In genomic region chr11:66974724-66975402, GRCh38 we compare ENCODE assay signal across 28 cellular contexts. TPM values are rescaled to one million over a fixed set of nuclear protein-coding genes. Genes with fewer than 3 reads are reported as not detected.
DNase-seq lines count a peak whose midpoint lies in the region; ATAC-seq, FAIRE-seq and TF ChIP-seq lines count a peak whose summit lies in the region.
"Had no signal": no experiment of that assay in that cellular context is flagged by ENCODE, and none has a peak within 500 bp of the region (broad histone marks: within the 10 kb centered on the region; RNA-seq: fewer than 3 reads in every experiment).

Gene C11orf86 (plus strand): TSS chr11:66975304. CDS start chr11:66975363, 59 bp downstream.

- no peak for FAIRE-seq in astrocyte (lab: Jason Lieb, UNC)
- FAIRE-seq: endothelial cell of umbilical vein, GM12891 had no signal

- H3K27me3 ChIP-seq in BLaER1 (no peaks in the 10 kb centered on the region), astrocyte (ENCODE audit: insufficient read depth, low read length) (no peaks in the 10 kb centered on the region), mucosa of rectum (ENCODE audit: control insufficient read depth in 2 of 2, insufficient read depth in 2 of 2, low read length in 2 of 2) (no peaks in the 10 kb centered on the region)
- H3K27me3 ChIP-seq: breast epithelium, heart left ventricle had no signal

- H3K9me3 ChIP-seq in BLaER1 = peaks cover 28% of the 10 kb centered on the region
- H3K9me3 ChIP-seq in astrocyte (ENCODE audit: insufficient read depth, low read depth, low read length) = peaks cover 12% of the 10 kb centered on the region
- no peaks in the 10 kb centered on the region for H3K9me3 ChIP-seq in mucosa of rectum (ENCODE audit: control insufficient read depth in 2 of 2, low read length in 2 of 2)
- H3K9me3 ChIP-seq: HAP-1 had no signal

- H3K9me3 Mint-ChIP-seq in astrocyte (ENCODE audit: unreplicated experiment) = peaks cover 6% of the 10 kb centered on the region
- H3K9me3 Mint-ChIP-seq in stimulated activated memory B cell treated with anti-CD40 and anti-IgM and Interleukin-4, amounts not matched to agents 10 μg/mL and 1 μg/mL and 100 μg/mL, for 72 hours = peaks cover 7% of the 10 kb centered on the region
- H3K9me3 Mint-ChIP-seq: activated CD4-positive, alpha-beta T cell treated with anti-CD3 and anti-CD28 coated beads, Interleukin-2, amount 10 ng/mL, durations not matched to agents 24 days and 14 days; activated T-helper 2 cell treated with anti-CD3 and anti-CD28 coated beads, Interferon-gamma antibody, Interleukin-2, Interleukin-4, amounts not matched to agents 10 μg/mL and 5 μg/mL and 100 μg/mL, durations not matched to agents 14 hours and 24 hours and 36 hours; CD4-positive, alpha-beta T cell; T-helper 1 cell treated with Interleukin-12 subunit alpha and Interleukin-12 subunit beta and Interleukin-4 antibody, amounts not matched to agents 30 μg/mL and 1 μg/mL, for 36 hours had no signal

- DNase-seq in LoVo (ENCODE audit: low spot score) (peak; percentile 24), astrocyte (ENCODE audit: low read depth) (no peak), NCI-H69 (lab: John Stamatoyannopoulos, UW) (no peak), iPS-NIHi11 (ENCODE audit: low spot score) (no peak)
- DNase-seq in stimulated activated naive CD8-positive, alpha-beta T cell treated with anti-CD3 and anti-CD28 coated beads, Interleukin-15, Interleukin-2, amounts not matched to agents 100 U/mL and 50 U/mL, for 24 hours = no peak
- DNase-seq: ACHN; activated CD4-positive, alpha-beta T cell treated with anti-CD3 and anti-CD28 coated beads, Interleukin-2, amount 10 ng/mL, durations not matched to agents 24 days and 14 days; activated naive CD8-positive, alpha-beta T cell treated with anti-CD3 and anti-CD28 coated beads, Interleukin-2, amount 50 U/mL, for 24 hours; CD4-positive, alpha-beta T cell; heart left ventricle; immature natural killer cell; NCI-H1436; NCI-H524 treated with DMSO at 0.1 percent for 48 hours; occipital lobe; retina; SIG-M5; stimulated activated CD8-positive, alpha-beta memory T cell treated with anti-CD3 and anti-CD28 coated beads, Interleukin-4, amount 100 ng/mL, for 48 hours had no signal

- peak within 1 kb of the TSS; percentile 6 for H3K27ac Mint-ChIP-seq in astrocyte (ENCODE audit: unreplicated experiment)
- H3K27ac Mint-ChIP-seq in stimulated activated memory B cell treated with anti-CD40 and anti-IgM and Interleukin-4, amounts not matched to agents 10 μg/mL and 1 μg/mL and 100 μg/mL, for 72 hours = no peak within 1 kb of the TSS
- H3K27ac Mint-ChIP-seq: activated CD4-positive, alpha-beta T cell treated with anti-CD3 and anti-CD28 coated beads, Interleukin-2, amount 10 ng/mL, durations not matched to agents 24 days and 14 days; activated naive CD8-positive, alpha-beta T cell treated with anti-CD3 and anti-CD28 coated beads, Interleukin-2, amount 50 U/mL, for 24 hours; activated T-helper 2 cell treated with anti-CD3 and anti-CD28 coated beads, Interferon-gamma antibody, Interleukin-2, Interleukin-4, amounts not matched to agents 10 μg/mL and 5 μg/mL and 100 μg/mL, durations not matched to agents 14 hours and 24 hours and 36 hours; CD4-positive, alpha-beta T cell; immature natural killer cell; T-helper 1 cell treated with Interleukin-12 subunit alpha and Interleukin-12 subunit beta and Interleukin-4 antibody, amounts not matched to agents 30 μg/mL and 1 μg/mL, for 36 hours had no signal

- H3K9ac ChIP-seq in BLaER1 (0 out of 2 replicates have a peak within 1 kb of the TSS, but pooled peaks have one; percentile 16), astrocyte (ENCODE audit: low read length) (no peak within 1 kb of the TSS), mucosa of rectum (ENCODE audit: low read depth in 1 of 2, low read length in 2 of 2) (peak within 1 kb of the TSS in 1 of 2 donors; percentile 9)

- H3K4me1 ChIP-seq in BLaER1 = peaks cover 9% of the 10 kb centered on the region
- H3K4me1 ChIP-seq in astrocyte (ENCODE audit: insufficient read depth, low read length) = peaks cover 21% of the 10 kb centered on the region
- peaks cover 0 to 7% of the 10 kb centered on the region in 2 donors for H3K4me1 ChIP-seq in mucosa of rectum (ENCODE audit: control insufficient read depth in 2 of 2, insufficient read depth in 2 of 2, low read length in 2 of 2)
- H3K4me1 ChIP-seq: HAP-1 had no signal

- no peaks in the 10 kb centered on the region for H3K79me2 ChIP-seq in astrocyte (ENCODE audit: insufficient read depth, low read length)

- no peak for ATAC-seq in stimulated activated memory B cell treated with anti-CD40 and anti-IgM and Interleukin-4, amounts not matched to agents 10 μg/mL and 1 μg/mL and 100 μg/mL, for 72 hours
- ATAC-seq in stimulated activated naive CD8-positive, alpha-beta T cell treated with anti-CD3 and anti-CD28 coated beads, Interleukin-15, Interleukin-2, amounts not matched to agents 100 U/mL and 50 U/mL, for 24 hours = no peak
- ATAC-seq: activated naive CD8-positive, alpha-beta T cell treated with anti-CD3 and anti-CD28 coated beads, Interleukin-2, amount 50 U/mL, for 24 hours; heart left ventricle had no signal

- H3K4me3 Mint-ChIP-seq in astrocyte (ENCODE audit: unreplicated experiment) = no peak within 1 kb of the TSS
- H3K4me3 Mint-ChIP-seq in stimulated activated memory B cell treated with anti-CD40 and anti-IgM and Interleukin-4, amounts not matched to agents 10 μg/mL and 1 μg/mL and 100 μg/mL, for 72 hours = no peak within 1 kb of the TSS
- H3K4me3 Mint-ChIP-seq: activated CD4-positive, alpha-beta T cell treated with anti-CD3 and anti-CD28 coated beads, Interleukin-2, amount 10 ng/mL, durations not matched to agents 24 days and 14 days; activated naive CD8-positive, alpha-beta T cell treated with anti-CD3 and anti-CD28 coated beads, Interleukin-2, amount 50 U/mL, for 24 hours; CD4-positive, alpha-beta T cell; immature natural killer cell; T-helper 1 cell treated with Interleukin-12 subunit alpha and Interleukin-12 subunit beta and Interleukin-4 antibody, amounts not matched to agents 30 μg/mL and 1 μg/mL, for 36 hours had no signal

- no peak for TF ChIP-seq CTCF in astrocyte (IDR thresholded peaks at IDR 0.05; ENCODE audit: insufficient read depth, low read depth, low read length)

- H3K4me1 Mint-ChIP-seq in astrocyte (ENCODE audit: low read depth, unreplicated experiment) = peaks cover 15% of the 10 kb centered on the region
- no peaks in the 10 kb centered on the region for H3K4me1 Mint-ChIP-seq in stimulated activated memory B cell treated with anti-CD40 and anti-IgM and Interleukin-4, amounts not matched to agents 10 μg/mL and 1 μg/mL and 100 μg/mL, for 72 hours
- H3K4me1 Mint-ChIP-seq: immature natural killer cell had no signal

- no peak within 1 kb of the TSS for H3K4me2 ChIP-seq in BLaER1
- no peak within 1 kb of the TSS for H3K4me2 ChIP-seq in astrocyte (ENCODE audit: low read length)

- peaks cover 2% of the 10 kb centered on the region for H3K27me3 Mint-ChIP-seq in astrocyte (ENCODE audit: low read depth, unreplicated experiment)
- peaks cover 55% of the 10 kb centered on the region for H3K27me3 Mint-ChIP-seq in stimulated activated memory B cell treated with anti-CD40 and anti-IgM and Interleukin-4, amounts not matched to agents 10 μg/mL and 1 μg/mL and 100 μg/mL, for 72 hours

- H2AFZ ChIP-seq in astrocyte (ENCODE audit: low read depth, low read length) = no peak within 1 kb of the TSS

- H4K20me1 ChIP-seq in BLaER1 = no peaks in the 10 kb centered on the region
- no peaks in the 10 kb centered on the region for H4K20me1 ChIP-seq in astrocyte (ENCODE audit: insufficient read depth, low read length)

- H3K27ac ChIP-seq in BLaER1 (0 out of 2 replicates have a peak within 1 kb of the TSS, but pooled peaks have one; percentile 46), astrocyte (ENCODE audit: low read depth, low read length) (no peak within 1 kb of the TSS), mucosa of rectum (ENCODE audit: low read depth in 2 of 2, low read length in 2 of 2) (peak within 1 kb of the TSS; percentile 7 to 58)
- H3K27ac ChIP-seq: breast epithelium, heart left ventricle had no signal

- H3K36me3 ChIP-seq in BLaER1 (no peaks in the 10 kb centered on the region; the same call in 1 of the 2 replicates), astrocyte (ENCODE audit: insufficient read depth, low read length) (no peaks in the 10 kb centered on the region), mucosa of rectum (ENCODE audit: control insufficient read depth in 2 of 2, insufficient read depth in 2 of 2, low read length in 2 of 2) (no peaks in the 10 kb centered on the region)
- H3K36me3 ChIP-seq: breast epithelium, HAP-1, heart left ventricle had no signal

- no peaks in the 10 kb centered on the region for H3K36me3 Mint-ChIP-seq in astrocyte (ENCODE audit: low read depth, unreplicated experiment)
- peaks cover 4% of the 10 kb centered on the region for H3K36me3 Mint-ChIP-seq in stimulated activated memory B cell treated with anti-CD40 and anti-IgM and Interleukin-4, amounts not matched to agents 10 μg/mL and 1 μg/mL and 100 μg/mL, for 72 hours
- H3K36me3 Mint-ChIP-seq: immature natural killer cell had no signal

- H3K4me3 ChIP-seq in BLaER1 (no peak within 1 kb of the TSS), astrocyte (ENCODE audit: insufficient read depth, low read depth, low read length) (no peak within 1 kb of the TSS), mucosa of rectum (ENCODE audit: low read length in 2 of 2) (peak within 1 kb of the TSS; percentile 14 to 54)
- H3K4me3 ChIP-seq: breast epithelium, HAP-1, heart left ventricle had no signal

RNA-seq across cellular contexts. Expression of gene C11orf86, which starts in this region (rescaled TPM):
- not detected in 2 replicates for total RNA-seq in astrocyte
- total RNA-seq: activated CD4-positive, alpha-beta T cell treated with anti-CD3 and anti-CD28 coated beads, Interleukin-2, amount 10 ng/mL, durations not matched to agents 24 days and 14 days; activated T-helper 2 cell treated with anti-CD3 and anti-CD28 coated beads, Interferon-gamma antibody, Interleukin-2, Interleukin-4, amounts not matched to agents 10 μg/mL and 5 μg/mL and 100 μg/mL, durations not matched to agents 14 hours and 24 hours and 36 hours; breast epithelium; CD4-positive, alpha-beta T cell; endothelial cell of umbilical vein; heart left ventricle; liver; occipital lobe; temporal lobe had no signal

Comparison
In these comparisons a context has a peak if more than half of its experiments do, and no peak if none do; other contexts are left out.
1. H3K4me3 ChIP-seq: peak in mucosa of rectum (2 of 2); none in BLaER1 (single experiment) and astrocyte (single experiment).